In the genomic region with DNA sequence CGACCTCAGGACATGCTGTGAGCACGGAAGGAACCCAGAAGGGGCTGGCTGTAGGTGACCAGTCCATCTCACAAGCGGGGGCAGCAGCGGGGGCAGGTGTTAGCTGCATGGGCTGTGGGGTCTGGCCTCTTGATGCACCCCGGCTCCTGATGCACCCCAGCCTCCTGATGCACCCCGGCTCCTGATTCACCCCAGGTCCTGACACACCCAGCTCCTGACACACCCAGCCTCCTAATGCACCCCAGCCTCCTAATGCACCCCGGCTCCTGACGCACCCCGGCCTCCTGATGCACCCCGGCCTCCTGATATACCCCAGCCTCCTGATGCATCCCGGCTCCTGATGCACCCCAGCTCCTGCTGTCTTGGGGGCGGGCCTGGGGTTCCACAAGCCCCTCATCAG, we compare ENCODE assay signal across 16 cellular contexts. TPM values are rescaled to one million over a fixed set of nuclear protein-coding genes. Genes with fewer than 3 reads are reported as not detected.
A peak's percentile ranks its signal among the peaks of the same experiment; 100 is the strongest.
DNase-seq lines count a peak whose midpoint lies in the region; ATAC-seq, FAIRE-seq and TF ChIP-seq lines count a peak whose summit lies in the region.
"Had no signal": no experiment of that assay in that cellular context is flagged by ENCODE, and none has a peak within 500 bp of the region (broad histone marks: within the 10 kb centered on the region; RNA-seq: fewer than 3 reads in every experiment).

No MANE protein-coding gene starts in this region.

- FAIRE-seq in kidney (lab: Jason Lieb, UNC) = no peak
- FAIRE-seq: A204.1, H1, HTR-8/SVneo had no signal

- no peak overlapping the region for H2BK15ac ChIP-seq in IMR-90 (ENCODE audit: low read depth, low read length)

- no peak overlapping the region for H4K91ac ChIP-seq in IMR-90 (ENCODE audit: insufficient read depth, low read depth, low read length)

- H3K9me1 ChIP-seq in IMR-90 (ENCODE audit: insufficient read depth, low read length) = no peaks in the 10 kb centered on the region

- no TSS peak for BruUV-seq in IMR-90 (replicated peaks; lab: Mats Ljungman, UMichigan)

- H3K4me3 ChIP-seq in BLaER1 treated with 17β-estradiol and CSF1 and Interleukin-3, amounts not matched to agents 10 nM and 100 nM = no peak overlapping the region
- H3K4me3 ChIP-seq in IMR-90 (ENCODE audit: insufficient read depth, low read depth, low read length) (no peak overlapping the region), kidney (ENCODE audit: low read length in 2 of 2) (no peak overlapping the region)
- H3K4me3 ChIP-seq: HAP-1 had no signal

- TF ChIP-seq CTCF in IMR-90 (conservative IDR thresholded peaks at IDR 0.05; ENCODE audit: low read depth, low read length) (no peak), kidney (IDR thresholded peaks at IDR 0.05; ENCODE audit: borderline replicate concordance, extremely low read depth, insufficient read depth) (no peak)

- POLR2A ChIA-PET in IMR-90 (lab: Charles Lee; ENCODE audit: unreplicated experiment) = no interaction called here

- H2BK5ac ChIP-seq in IMR-90 (ENCODE audit: low read depth, low read length, poor library complexity, severe bottlenecking) = no peak overlapping the region

- no peak overlapping the region for H3K14ac ChIP-seq in IMR-90 (replicated peaks; ENCODE audit: low read depth, low read length)

- no peak overlapping the region for H4K8ac ChIP-seq in IMR-90 (ENCODE audit: low read depth in 2 of 2, low read length in 2 of 2)

- no peak overlapping the region for H3K4ac ChIP-seq in IMR-90 (ENCODE audit: low read depth, low read length)

- peaks cover 57 to 100% (median 95%) of the 10 kb centered on the region in 10 experiments for H3K4me1 ChIP-seq in BLaER1 treated with 17β-estradiol and CSF1 and Interleukin-3, amounts not matched to agents 10 nM and 100 nM
- H3K4me1 ChIP-seq in IMR-90 (ENCODE audit: control insufficient read depth, insufficient read depth, low read length) (no peaks in the 10 kb centered on the region), kidney (ENCODE audit: control insufficient read depth in 1 of 2, insufficient read depth in 1 of 2, low read depth in 1 of 2, low read length in 2 of 2) (peaks cover 0 to 3% of the 10 kb centered on the region in 2 donors)
- H3K4me1 ChIP-seq: Caco-2, HAP-1 had no signal

- no peak overlapping the region for H3K27ac ChIP-seq in BLaER1 treated with 17β-estradiol and CSF1 and Interleukin-3, amounts not matched to agents 10 nM and 100 nM
- H3K27ac ChIP-seq in IMR-90 (ENCODE audit: insufficient read depth, low read length) (no peak overlapping the region), kidney (ENCODE audit: low read depth in 2 of 2, low read length in 2 of 2) (no peak overlapping the region)

- dilution Hi-C loops in IMR-90 (cut with HindIII; ENCODE audit: low sequenced_read_pairs, unreplicated experiment) = no loop called here

- no peak overlapping the region for H2AK5ac ChIP-seq in IMR-90 (ENCODE audit: low read depth, low read length)

- DNase-seq in IMR-90 (no peak), kidney (peak; percentile 57), 8988T (no peak), left ventricle myocardium superior (no peak)
- DNase-seq: BE2C; Caco-2; CD8-positive, alpha-beta memory T cell; GF-D8; Kasumi-1; KBM-7 had no signal

- no peak overlapping the region for H2BK20ac ChIP-seq in IMR-90 (ENCODE audit: low read depth, low read length)

- peaks cover 0 to 17% (median 0%) of the 10 kb centered on the region in 11 experiments; a peak in 5 of 22 replicates for H3K27me3 ChIP-seq in BLaER1 treated with 17β-estradiol and CSF1 and Interleukin-3, amounts not matched to agents 10 nM and 100 nM
- H3K27me3 ChIP-seq in IMR-90 (ENCODE audit: control insufficient read depth, insufficient read depth, low read length) = no peaks in the 10 kb centered on the region
- H3K27me3 ChIP-seq: BE2C had no signal

- H2AK9ac ChIP-seq in IMR-90 (replicated peaks; ENCODE audit: low read depth, low read length, poor library complexity) = peak overlapping the region; percentile 52

- WGBS in IMR-90 (ENCODE audit: extremely low coverage in 2 of 2, insufficient read length in 1 of 2), 2 experiments = 91% methylated on average over 7 of the region's 12 CpGs; no CpG with 5 or more reads in 1 of the 2 experiments

- no peaks in the 10 kb centered on the region for H3K9me3 ChIP-seq in BLaER1 treated with 17β-estradiol and CSF1 and Interleukin-3, amounts not matched to agents 10 nM and 100 nM (replicated peaks in 1 of 11)
- H3K9me3 ChIP-seq in IMR-90 (ENCODE audit: control insufficient read depth, insufficient read depth, low read length) = no peaks in the 10 kb centered on the region
- H3K9me3 ChIP-seq in kidney (ENCODE audit: control insufficient read depth in 1 of 2, low read length in 2 of 2) = no peaks in the 10 kb centered on the region
- H3K9me3 ChIP-seq: BE2C, Caco-2, HAP-1 had no signal

- no peak overlapping the region for H3K18ac ChIP-seq in IMR-90 (ENCODE audit: low read depth, low read length)

- H3K9ac ChIP-seq in BLaER1 treated with 17β-estradiol and CSF1 and Interleukin-3, amounts not matched to agents 10 nM and 100 nM = 0 out of 22 replicates have a peak overlapping the region, but pooled peaks of 1 of the 11 experiments have one; percentile 24
- H3K9ac ChIP-seq in IMR-90 (ENCODE audit: low read depth, low read length) (no peak overlapping the region), kidney (ENCODE audit: low read length in 2 of 2) (no peak overlapping the region)

- TF ChIP-seq POLR2A in IMR-90 (IDR thresholded peaks at IDR 0.05; ENCODE audit: low read depth, low read length) = no peak

- no peak for ATAC-seq in IMR-90 (ENCODE audit: low read depth)
- ATAC-seq in left ventricle myocardium superior = no peak
- no peak for ATAC-seq in GM19035 (IDR thresholded peaks at IDR 0.05; ENCODE audit: unreplicated experiment)

- no peak overlapping the region for H2BK120ac ChIP-seq in IMR-90 (ENCODE audit: low read depth, low read length)

- H3K4me2 ChIP-seq in BLaER1 treated with 17β-estradiol and CSF1 and Interleukin-3, amounts not matched to agents 10 nM and 100 nM = peak overlapping the region in 7 of 11 experiments; percentile 89 to 98 (median 96); a peak in 10 of 22 replicates
- H3K4me2 ChIP-seq in IMR-90 (ENCODE audit: low read depth, low read length) = no peak overlapping the region

- CTCF ChIA-PET in IMR-90 (lab: Yijun Ruan, JAX) = no interaction called here

- in situ Hi-C loops in IMR-90 (cut with MboI; ENCODE audit: low sequenced_read_pairs) = no loop called here

- no peak for TF ChIP-seq RAD21 in IMR-90 (IDR thresholded peaks at IDR 0.05; ENCODE audit: low read length)

- H3K56ac ChIP-seq in IMR-90 (ENCODE audit: extremely low read depth, insufficient read depth, low read length) = no peak overlapping the region

- peaks cover 20 to 90% (median 61%) of the 10 kb centered on the region in 11 experiments; a peak in 21 of 22 replicates for H4K20me1 ChIP-seq in BLaER1 treated with 17β-estradiol and CSF1 and Interleukin-3, amounts not matched to agents 10 nM and 100 nM
- H4K20me1 ChIP-seq in IMR-90 (ENCODE audit: insufficient read depth, low read length) = peaks cover 10% of the 10 kb centered on the region

- peaks cover 20 to 43% (median 30%) of the 10 kb centered on the region in 11 experiments; a peak in 21 of 22 replicates for H3K36me3 ChIP-seq in BLaER1 treated with 17β-estradiol and CSF1 and Interleukin-3, amounts not matched to agents 10 nM and 100 nM
- peaks cover 36% of the 10 kb centered on the region for H3K36me3 ChIP-seq in IMR-90 (ENCODE audit: control insufficient read depth, insufficient read depth, low read length)
- no peaks in the 10 kb centered on the region for H3K36me3 ChIP-seq in kidney (ENCODE audit: control insufficient read depth in 1 of 2, insufficient read depth in 2 of 2, low read length in 2 of 2)

- no peak overlapping the region for H2AFZ ChIP-seq in IMR-90 (replicated peaks; ENCODE audit: low read length, poor library complexity)

- peaks cover 8 to 17% of the 10 kb centered on the region in 2 experiments; a peak in 3 of 4 replicates for H3K79me1 ChIP-seq in IMR-90 (ENCODE audit: low read depth in 1 of 2, low read length in 2 of 2)

- intact Hi-C loops in IMR-90 (cut with micrococcal nuclease) = no loop called here
- intact Hi-C loops in kidney (cut with DNase I) = no loop called here
- intact Hi-C loops in left ventricle myocardium superior (cut with micrococcal nuclease) = no loop called here

- H3K23ac ChIP-seq in IMR-90 (ENCODE audit: low read depth, low read length) = no peak overlapping the region

- no peak overlapping the region for H4K5ac ChIP-seq in IMR-90 (ENCODE audit: low read depth, low read length)

RNA-seq across cellular contexts. Expression of a gene that starts 7.4 kb away (rescaled TPM):
- 145 and 200 TPM in 2 replicates for total RNA-seq in IMR-90 (2012; rRNA removed)
- polyA plus RNA-seq in IMR-90 (2012; rRNA removed) = 544 and 708 TPM in 2 replicates
- polyA plus RNA-seq in IMR-90 (2012; cell fraction: cytosol; rRNA removed) = 747 and 763 TPM in 2 replicates
- 274 and 317 TPM in 2 replicates for polyA plus RNA-seq in IMR-90 (2012; cell fraction: nucleus; rRNA removed; ENCODE audit: low replicate concordance)
- 54.0 TPM for total RNA-seq in kidney
- polyA plus RNA-seq in kidney (ENCODE audit: insufficient read depth, low read depth, low replicate concordance) = 160 TPM
- 43.8 TPM for total RNA-seq in left ventricle myocardium superior

RNA-seq across cellular contexts. Expression of a gene that starts 7.5 kb away (rescaled TPM):
- total RNA-seq in IMR-90 (2012; rRNA removed) (3.4 and 4.2 TPM in 2 replicates), kidney (94.1 TPM), left ventricle myocardium superior (25.9 TPM)
- polyA plus RNA-seq in IMR-90 (2012; rRNA removed) (45.7 and 52.0 TPM in 2 replicates), kidney (ENCODE audit: insufficient read depth, low read depth, low replicate concordance) (25.3 TPM)
- 25.9 and 36.5 TPM in 2 replicates for polyA plus RNA-seq in IMR-90 (2012; cell fraction: cytosol; rRNA removed)
- 327 and 736 TPM in 2 replicates for polyA plus RNA-seq in IMR-90 (2012; cell fraction: nucleus; rRNA removed; ENCODE audit: low replicate concordance)

RNA-seq across cellular contexts. Expression of a gene that starts 13.0 kb away (rescaled TPM):
- total RNA-seq in IMR-90 (2012; rRNA removed) = not detected in 2 replicates
- polyA plus RNA-seq in IMR-90 (2012; rRNA removed) = not detected in 2 replicates
- polyA plus RNA-seq in IMR-90 (2012; cell fraction: cytosol; rRNA removed) = 0.03 TPM in 1 of 2 replicates, not detected in the other
- not detected in 2 replicates for polyA plus RNA-seq in IMR-90 (2012; cell fraction: nucleus; rRNA removed; ENCODE audit: low replicate concordance)
- 0.09 TPM for total RNA-seq in kidney
- not detected for polyA plus RNA-seq in kidney (ENCODE audit: insufficient read depth, low read depth, low replicate concordance)
- total RNA-seq in left ventricle myocardium superior = not detected
- total RNA-seq: H1 had no signal

RNA-seq across cellular contexts. Expression of a gene that starts 39.0 kb away (rescaled TPM):
- total RNA-seq in IMR-90 (2012; rRNA removed) (under 0.01 TPM in 1 of 2 replicates, not detected in the other), kidney (2.1 TPM), left ventricle myocardium superior (0.87 TPM)
- polyA plus RNA-seq in IMR-90 (2012; rRNA removed) (0.09 and 0.19 TPM in 2 replicates), kidney (ENCODE audit: insufficient read depth, low read depth, low replicate concordance) (not detected)
- 0.09 and 0.15 TPM in 2 replicates for polyA plus RNA-seq in IMR-90 (2012; cell fraction: cytosol; rRNA removed)
- polyA plus RNA-seq in IMR-90 (2012; cell fraction: nucleus; rRNA removed; ENCODE audit: low replicate concordance) = 0.14 TPM in 1 of 2 replicates, not detected in the other
- total RNA-seq: Caco-2; CD8-positive, alpha-beta memory T cell; H1 had no signal
- polyA plus RNA-seq: H1 had no signal

RNA-seq across cellular contexts. Expression of a gene that starts 39.1 kb away (rescaled TPM):
- total RNA-seq in IMR-90 (2012; rRNA removed) = not detected in 2 replicates
- polyA plus RNA-seq in IMR-90 (2012; rRNA removed) = not detected in 2 replicates
- polyA plus RNA-seq in IMR-90 (2012; cell fraction: cytosol; rRNA removed) = not detected in 2 replicates
- polyA plus RNA-seq in IMR-90 (2012; cell fraction: nucleus; rRNA removed; ENCODE audit: low replicate concordance) = 0.07 and 0.09 TPM in 2 replicates
- total RNA-seq in kidney = not detected
- polyA plus RNA-seq in kidney (ENCODE audit: insufficient read depth, low read depth, low replicate concordance) = not detected
- not detected for total RNA-seq in left ventricle myocardium superior
- total RNA-seq: CD8-positive, alpha-beta memory T cell had no signal
- polyA plus RNA-seq: CD8-positive, alpha-beta memory T cell had no signal
